ENCODE assay signal across 9 cellular contexts in genomic region chrX:20066968-20067708, GRCh38. TPM values are rescaled to one million over a fixed set of nuclear protein-coding genes. Genes with fewer than 3 reads are reported as not detected.
A peak's percentile ranks its signal among the peaks of the same experiment; 100 is the strongest.
DNase-seq lines count a peak whose midpoint lies in the region; ATAC-seq and TF ChIP-seq lines count a peak whose summit lies in the region.
"Had no signal": no experiment of that assay in that cellular context is flagged by ENCODE, and none has a peak within 500 bp of the region (broad histone marks: within the 10 kb centered on the region; RNA-seq: fewer than 3 reads in every experiment).

No MANE protein-coding gene starts in this region.

- peaks cover 0 to 5% of the 10 kb centered on the region in 2 donors for H3K27me3 Mint-ChIP-seq in natural killer cell (ENCODE audit: low read depth in 2 of 2)
- peaks cover 0 to 4% of the 10 kb centered on the region in 2 donors for H3K27me3 Mint-ChIP-seq in natural killer cell treated with Interleukin-12 subunit alpha and Interleukin-12 subunit beta and Interleukin-15 and Interleukin-18, amount 100 ng/mL, for 72 hours
- H3K27me3 Mint-ChIP-seq in activated CD4-positive, alpha-beta memory T cell treated with anti-CD3 and anti-CD28 coated beads, Interleukin-2, amount 10 ng/mL, durations not matched to agents 7 days and 5 days: no peaks in the 10 kb centered on the region

- no peak for TF ChIP-seq CTCF in natural killer cell (IDR thresholded peaks at IDR 0.05)

- H3K4me1 Mint-ChIP-seq in natural killer cell: no peaks in the 10 kb centered on the region
- H3K4me1 Mint-ChIP-seq in natural killer cell treated with Interleukin-12 subunit alpha and Interleukin-12 subunit beta and Interleukin-15 and Interleukin-18, amount 100 ng/mL, for 72 hours (ENCODE audit: low read depth in 2 of 2): no peaks in the 10 kb centered on the region
- no peaks in the 10 kb centered on the region for H3K4me1 Mint-ChIP-seq in activated CD4-positive, alpha-beta memory T cell treated with anti-CD3 and anti-CD28 coated beads, Interleukin-2, amount 10 ng/mL, durations not matched to agents 7 days and 5 days
- peaks cover under 1% of the 10 kb centered on the region for H3K4me1 Mint-ChIP-seq in stimulated activated effector memory CD8-positive, alpha-beta T cell treated with anti-CD3 and anti-CD28 coated beads, Interleukin-12 subunit alpha, Interleukin-12 subunit beta, amount 100 ng/mL, for 72 hours

- intact Hi-C loops in natural killer cell (cut with micrococcal nuclease): loop anchor here (1.0 to 5.0 kb wide), 2 partner anchors 525 to 695 kb away; no protein-coding TSS in a partner anchor
- intact Hi-C loops in right cardiac atrium (cut with DNase I): no loop called here

- DNase-seq in natural killer cell: no peak
- DNase-seq in natural killer cell treated with Interleukin-12 subunit alpha and Interleukin-12 subunit beta and Interleukin-15 and Interleukin-18, amount 100 ng/mL, for 72 hours (ENCODE audit: low spot score): no peak
- peak; percentile 68 for DNase-seq in H4 (ENCODE audit: low spot score)
- peak; percentile 1 for DNase-seq in NCI-H128 (lab: John Stamatoyannopoulos, UW; ENCODE audit: unreplicated experiment)
- peak; percentile 18 for DNase-seq in activated CD4-positive, alpha-beta memory T cell treated with anti-CD3 and anti-CD28 coated beads, Interleukin-2, amount 10 ng/mL, durations not matched to agents 7 days and 5 days
- no peak for DNase-seq in right cardiac atrium
- no peak for DNase-seq in stimulated activated effector memory CD8-positive, alpha-beta T cell treated with anti-CD3 and anti-CD28 coated beads, Interleukin-12 subunit alpha, Interleukin-12 subunit beta, amount 100 ng/mL, for 72 hours (ENCODE audit: low spot score in 2 of 2)

- no peak overlapping the region for H3K4me3 Mint-ChIP-seq in natural killer cell
- no peak overlapping the region for H3K4me3 Mint-ChIP-seq in natural killer cell treated with Interleukin-12 subunit alpha and Interleukin-12 subunit beta and Interleukin-15 and Interleukin-18, amount 100 ng/mL, for 72 hours
- H3K4me3 Mint-ChIP-seq in activated CD4-positive, alpha-beta memory T cell treated with anti-CD3 and anti-CD28 coated beads, Interleukin-2, amount 10 ng/mL, durations not matched to agents 7 days and 5 days: no peak overlapping the region
- H3K4me3 Mint-ChIP-seq in stimulated activated effector memory CD8-positive, alpha-beta T cell treated with anti-CD3 and anti-CD28 coated beads, Interleukin-12 subunit alpha, Interleukin-12 subunit beta, amount 100 ng/mL, for 72 hours: no peak overlapping the region

- CTCF ChIA-PET in activated CD4-positive, alpha-beta memory T cell treated with anti-CD3 and anti-CD28 coated beads, Interleukin-2, amount 10 ng/mL, durations not matched to agents 7 days and 5 days (lab: Charles Lee): interaction anchor here (0.7 to 1.9 kb wide), 4 partner anchors 51 to 474 kb away, joined by 3 to 15 read pairs (median 6); no protein-coding TSS in a partner anchor

- H3K4me1 ChIP-seq in right cardiac atrium (ENCODE audit: control insufficient read depth, insufficient read depth, low read length): no peaks in the 10 kb centered on the region
- H3K4me1 ChIP-seq: gastrocnemius medialis had no signal

- H3K27ac ChIP-seq in right cardiac atrium (ENCODE audit: low read length): peak overlapping the region; percentile 37
- H3K27ac ChIP-seq: gastrocnemius medialis had no signal

- ATAC-seq in natural killer cell (peak; percentile 47 to 72 (median 61)), right cardiac atrium (no peak), HG03457 (IDR thresholded peaks at IDR 0.05; ENCODE audit: unreplicated experiment) (no peak)
- ATAC-seq in natural killer cell treated with Interleukin-12 subunit alpha and Interleukin-12 subunit beta and Interleukin-15 and Interleukin-18, amount 100 ng/mL, for 72 hours: no peak
- ATAC-seq in stimulated activated effector memory CD8-positive, alpha-beta T cell treated with anti-CD3 and anti-CD28 coated beads, Interleukin-12 subunit alpha, Interleukin-12 subunit beta, amount 100 ng/mL, for 72 hours: peak; percentile 66

- 59% methylated on average over 6 of the region's 6 CpGs for WGBS in right cardiac atrium

- H3K9me3 ChIP-seq in right cardiac atrium (ENCODE audit: control insufficient read depth, low read length): no peaks in the 10 kb centered on the region
- H3K9me3 ChIP-seq: gastrocnemius medialis had no signal

- H3K4me3 ChIP-seq in right cardiac atrium (ENCODE audit: low read length): no peak overlapping the region
- H3K4me3 ChIP-seq: gastrocnemius medialis had no signal

- no peaks in the 10 kb centered on the region for H3K27me3 ChIP-seq in right cardiac atrium (ENCODE audit: control insufficient read depth, insufficient read depth)
- H3K27me3 ChIP-seq: gastrocnemius medialis had no signal

- H3K36me3 Mint-ChIP-seq in natural killer cell: no peaks in the 10 kb centered on the region
- H3K36me3 Mint-ChIP-seq in natural killer cell treated with Interleukin-12 subunit alpha and Interleukin-12 subunit beta and Interleukin-15 and Interleukin-18, amount 100 ng/mL, for 72 hours: no peaks in the 10 kb centered on the region
- no peaks in the 10 kb centered on the region for H3K36me3 Mint-ChIP-seq in activated CD4-positive, alpha-beta memory T cell treated with anti-CD3 and anti-CD28 coated beads, Interleukin-2, amount 10 ng/mL, durations not matched to agents 7 days and 5 days (ENCODE audit: low read depth)
- H3K36me3 Mint-ChIP-seq in stimulated activated effector memory CD8-positive, alpha-beta T cell treated with anti-CD3 and anti-CD28 coated beads, Interleukin-12 subunit alpha, Interleukin-12 subunit beta, amount 100 ng/mL, for 72 hours: no peaks in the 10 kb centered on the region

- POLR2A ChIA-PET in activated CD4-positive, alpha-beta memory T cell treated with anti-CD3 and anti-CD28 coated beads, Interleukin-2, amount 10 ng/mL, durations not matched to agents 7 days and 5 days (lab: Charles Lee): no interaction called here

- H3K9me3 Mint-ChIP-seq in natural killer cell: no peaks in the 10 kb centered on the region
- no peaks in the 10 kb centered on the region for H3K9me3 Mint-ChIP-seq in natural killer cell treated with Interleukin-12 subunit alpha and Interleukin-12 subunit beta and Interleukin-15 and Interleukin-18, amount 100 ng/mL, for 72 hours
- H3K9me3 Mint-ChIP-seq in activated CD4-positive, alpha-beta memory T cell treated with anti-CD3 and anti-CD28 coated beads, Interleukin-2, amount 10 ng/mL, durations not matched to agents 7 days and 5 days: no peaks in the 10 kb centered on the region
- H3K9me3 Mint-ChIP-seq in stimulated activated effector memory CD8-positive, alpha-beta T cell treated with anti-CD3 and anti-CD28 coated beads, Interleukin-12 subunit alpha, Interleukin-12 subunit beta, amount 100 ng/mL, for 72 hours: no peaks in the 10 kb centered on the region

- no peak overlapping the region for H3K27ac Mint-ChIP-seq in natural killer cell
- no peak overlapping the region for H3K27ac Mint-ChIP-seq in natural killer cell treated with Interleukin-12 subunit alpha and Interleukin-12 subunit beta and Interleukin-15 and Interleukin-18, amount 100 ng/mL, for 72 hours
- H3K27ac Mint-ChIP-seq in activated CD4-positive, alpha-beta memory T cell treated with anti-CD3 and anti-CD28 coated beads, Interleukin-2, amount 10 ng/mL, durations not matched to agents 7 days and 5 days: no peak overlapping the region
- H3K27ac Mint-ChIP-seq in stimulated activated effector memory CD8-positive, alpha-beta T cell treated with anti-CD3 and anti-CD28 coated beads, Interleukin-12 subunit alpha, Interleukin-12 subunit beta, amount 100 ng/mL, for 72 hours: no peak overlapping the region

RNA-seq across cellular contexts. Expression of gene MAP7D2, which starts 49.6 kb away (rescaled TPM):
- total RNA-seq in natural killer cell: 1 to 10 TPM in 1 of 3 donors, under 1 TPM in 1, not detected in 1; 0.09 to 1.5 TPM
- total RNA-seq in natural killer cell treated with Interleukin-12 subunit alpha and Interleukin-12 subunit beta and Interleukin-15 and Interleukin-18, amount 100 ng/mL, for 72 hours: under 1 TPM; 0.17 TPM
- total RNA-seq in H4 (2014; rRNA removed; shearing (Covaris generic)): 0.45 and 0.89 TPM in 2 replicates
- total RNA-seq in activated CD4-positive, alpha-beta memory T cell treated with anti-CD3 and anti-CD28 coated beads, Interleukin-2, amount 10 ng/mL, durations not matched to agents 7 days and 5 days: under 1 TPM; 0.43 to 0.50 TPM
- total RNA-seq in right cardiac atrium: 1 to 10 TPM in 1 of 4 donors, under 1 TPM in 3; 0.29 to 1.0 (median 0.66) TPM
- polyA plus RNA-seq in right cardiac atrium: 0.68 TPM

Comparison
In these comparisons a context has a peak if more than half of its experiments do, and no peak if none do; other contexts are left out.
1. ATAC-seq: peak in natural killer cell (3 of 3) and stimulated activated effector memory CD8-positive, alpha-beta T cell treated with anti-CD3 and anti-CD28 coated beads, Interleukin-12 subunit alpha, Interleukin-12 subunit beta, amount 100 ng/mL, for 72 hours (single experiment); none in natural killer cell treated with Interleukin-12 subunit alpha and Interleukin-12 subunit beta and Interleukin-15 and Interleukin-18, amount 100 ng/mL, for 72 hours (0 of 2), right cardiac atrium (0 of 2) and HG03457 (single experiment).
2. DNase-seq: peak in H4 (single experiment), NCI-H128 (single experiment) and activated CD4-positive, alpha-beta memory T cell treated with anti-CD3 and anti-CD28 coated beads, Interleukin-2, amount 10 ng/mL, durations not matched to agents 7 days and 5 days (single experiment); none in natural killer cell (single experiment), natural killer cell treated with Interleukin-12 subunit alpha and Interleukin-12 subunit beta and Interleukin-15 and Interleukin-18, amount 100 ng/mL, for 72 hours (single experiment), right cardiac atrium (0 of 3) and stimulated activated effector memory CD8-positive, alpha-beta T cell treated with anti-CD3 and anti-CD28 coated beads, Interleukin-12 subunit alpha, Interleukin-12 subunit beta, amount 100 ng/mL, for 72 hours (0 of 2).